ENCODE assay signal across 16 cellular contexts in genomic region chr22:31079095-31079642, GRCh38. TPM values are rescaled to one million over a fixed set of nuclear protein-coding genes. Genes with fewer than 3 reads are reported as not detected.
DNase-seq lines count a peak whose midpoint lies in the region; ATAC-seq and TF ChIP-seq lines count a peak whose summit lies in the region.
"Had no signal": no experiment of that assay in that cellular context is flagged by ENCODE, and none has a peak within 500 bp of the region (broad histone marks: within the 10 kb centered on the region; RNA-seq: fewer than 3 reads in every experiment).

No MANE protein-coding gene starts in this region.

- H3K4me1 ChIP-seq in left ventricle myocardium inferior, result peaks cover 63% of the 10 kb centered on the region
- H3K4me1 ChIP-seq in heart left ventricle, result peaks cover 4 to 45% (median 35%) of the 10 kb centered on the region in 12 donors
- H3K4me1 ChIP-seq in mesenchymal stem cell (ENCODE audit: control insufficient read depth, insufficient read depth, low read depth, low read length), result peaks cover 30% of the 10 kb centered on the region

- no peak for DNase-seq in left ventricle myocardium inferior
- no peak for DNase-seq in heart left ventricle
- peak; percentile 85 for DNase-seq in SW480 (ENCODE audit: low spot score)
- no peak for DNase-seq in mesenchymal stem cell
- DNase-seq in retina, result no peak
- DNase-seq in occipital lobe (lab: John Stamatoyannopoulos, UW), result no peak
- no peak for DNase-seq in cerebellum (ENCODE audit: low spot score)
- DNase-seq: activated CD4-positive, alpha-beta T cell treated with anti-CD3 and anti-CD28 coated beads, Interleukin-2, amount 10 ng/mL, durations not matched to agents 24 days and 14 days; activated naive CD4-positive, alpha-beta T cell treated with anti-CD3 and anti-CD28 coated beads for 36 hours; islet precursor cell; midbrain; OCI-M1; thyroid gland had no signal

- TF ChIP-seq CTCF in left ventricle myocardium inferior (IDR thresholded peaks at IDR 0.05; ENCODE audit: borderline replicate concordance), result no peak
- no peak for TF ChIP-seq CTCF in heart left ventricle (IDR thresholded peaks at IDR 0.05)

- H2BK5ac ChIP-seq in mesenchymal stem cell (ENCODE audit: low read depth, low read length, poor library complexity, severe bottlenecking), result no peak overlapping the region

- no peak overlapping the region for H2BK15ac ChIP-seq in mesenchymal stem cell (ENCODE audit: low read depth, poor library complexity, severe bottlenecking)

- intact Hi-C loops in left ventricle myocardium inferior (cut with micrococcal nuclease) (no loop called here), heart left ventricle (cut with DNase I) (no loop called here)

- TF ChIP-seq POLR2A in heart left ventricle (IDR thresholded peaks at IDR 0.05), result no peak

- H2BK12ac ChIP-seq in mesenchymal stem cell (ENCODE audit: low read length in 2 of 2), result peak overlapping the region; percentile 1 to 67

- no peak overlapping the region for H3K9ac ChIP-seq in mesenchymal stem cell (ENCODE audit: low read length)

- no peaks in the 10 kb centered on the region for H3K27me3 ChIP-seq in left ventricle myocardium inferior (ENCODE audit: low read depth)
- no peaks in the 10 kb centered on the region for H3K27me3 ChIP-seq in heart left ventricle
- no peaks in the 10 kb centered on the region for H3K27me3 ChIP-seq in mesenchymal stem cell (ENCODE audit: control insufficient read depth in 1 of 2, insufficient read depth in 1 of 2, low read length in 2 of 2)
- H3K27me3 ChIP-seq: SJSA1, thyroid gland had no signal

- ATAC-seq in heart left ventricle, result no peak
- ATAC-seq in HG03378 (IDR thresholded peaks at IDR 0.05; ENCODE audit: unreplicated experiment), result no peak

- peak overlapping the region in 1 of 2 experiments; percentile 11 for H3K18ac ChIP-seq in mesenchymal stem cell (ENCODE audit: low read depth in 1 of 2, low read length in 2 of 2)

- H3K27ac ChIP-seq in left ventricle myocardium inferior (replicated peaks) (peak overlapping the region; percentile 23), heart left ventricle (no peak overlapping the region), mesenchymal stem cell (ENCODE audit: low read length, poor library complexity, severe bottlenecking) (no peak overlapping the region)
- H3K27ac ChIP-seq: SJSA1, thyroid gland had no signal

- no peak overlapping the region for H3K4me2 ChIP-seq in mesenchymal stem cell (ENCODE audit: low read length, poor library complexity, severe bottlenecking)

- no peak overlapping the region for H4K91ac ChIP-seq in mesenchymal stem cell (ENCODE audit: low read length)

- peak overlapping the region in 1 of 2 experiments; percentile 36 for H3K14ac ChIP-seq in mesenchymal stem cell (ENCODE audit: low read length in 2 of 2)

- H3K9me3 ChIP-seq in left ventricle myocardium inferior (replicated peaks) (no peaks in the 10 kb centered on the region), heart left ventricle (no peaks in the 10 kb centered on the region), mesenchymal stem cell (ENCODE audit: control insufficient read depth, low read length) (no peaks in the 10 kb centered on the region)
- H3K9me3 ChIP-seq: SJSA1, thyroid gland had no signal

- peaks cover 8% of the 10 kb centered on the region for H3K36me3 ChIP-seq in left ventricle myocardium inferior
- peaks cover 0 to 13% (median 0%) of the 10 kb centered on the region in 9 donors for H3K36me3 ChIP-seq in heart left ventricle
- peaks cover 6 to 8% of the 10 kb centered on the region in 2 experiments for H3K36me3 ChIP-seq in mesenchymal stem cell (ENCODE audit: control insufficient read depth in 1 of 2, insufficient read depth in 2 of 2, low read depth in 1 of 2, low read length in 2 of 2)
- H3K36me3 ChIP-seq: thyroid gland had no signal

- no peak overlapping the region for H4K8ac ChIP-seq in mesenchymal stem cell (ENCODE audit: low read length)

- H3K4me3 ChIP-seq in left ventricle myocardium inferior, result no peak overlapping the region
- no peak overlapping the region for H3K4me3 ChIP-seq in heart left ventricle
- no peak overlapping the region for H3K4me3 ChIP-seq in mesenchymal stem cell (ENCODE audit: insufficient read depth in 1 of 2, low read depth in 1 of 2, low read length in 2 of 2)
- H3K4me3 ChIP-seq: SJSA1, skin epidermis, thyroid gland had no signal

- 87 to 91% (median 89%) methylated on average over 12 of the region's 12 CpGs for WGBS in heart left ventricle, 4 donors
- 66% methylated on average over 10 of the region's 12 CpGs for WGBS in mesenchymal stem cell

- no peak overlapping the region for H3K4ac ChIP-seq in mesenchymal stem cell (ENCODE audit: low read depth in 1 of 2, low read length in 2 of 2)

- peaks cover 2% of the 10 kb centered on the region for H3K79me1 ChIP-seq in mesenchymal stem cell (replicated peaks; ENCODE audit: low read length, poor library complexity, severe bottlenecking)

- no peak overlapping the region for H2BK120ac ChIP-seq in mesenchymal stem cell (ENCODE audit: low read depth, low read length)

- no peak overlapping the region for H2AK5ac ChIP-seq in mesenchymal stem cell (ENCODE audit: low read length, severe bottlenecking)

- no peak overlapping the region for H2AFZ ChIP-seq in mesenchymal stem cell (ENCODE audit: low read depth, low read length)

- no peak overlapping the region for H3K23ac ChIP-seq in mesenchymal stem cell (ENCODE audit: low read length in 2 of 2)

RNA-seq across cellular contexts. Expression of gene SMTN, which starts 1.9 kb away (rescaled TPM):
- total RNA-seq in left ventricle myocardium inferior, result 245 TPM
- 100 to 1,000 TPM; 114 to 270 (median 167) TPM for total RNA-seq in heart left ventricle
- 100 to 1,000 TPM in 1 of 2 donors, 10 to 100 TPM in 1; 55.5 to 257 TPM for polyA plus RNA-seq in heart left ventricle
- polyA plus RNA-seq in mesenchymal stem cell (2013, experiment 1 of 2), result 71.2 TPM
- polyA plus RNA-seq in mesenchymal stem cell (2013, experiment 2 of 2), result 67.2 TPM
- total RNA-seq in occipital lobe, result 9.8 TPM
- 17.1 TPM for total RNA-seq in cerebellum

RNA-seq across cellular contexts. Expression of gene SELENOM, which starts 28.2 kb away (rescaled TPM):
- total RNA-seq in left ventricle myocardium inferior (51.5 TPM), heart left ventricle (100 to 1,000 TPM in 1 of 9 donors, 10 to 100 TPM in 8; 35.0 to 183 (median 52.9) TPM), occipital lobe (13.9 TPM), cerebellum (11.1 TPM)
- polyA plus RNA-seq in heart left ventricle, result 10 to 100 TPM; 72.3 to 76.6 TPM
- polyA plus RNA-seq in mesenchymal stem cell (2013, experiment 1 of 2), result 278 TPM
- 285 TPM for polyA plus RNA-seq in mesenchymal stem cell (2013, experiment 2 of 2)

RNA-seq across cellular contexts. Expression of gene INPP5J, which starts 43.6 kb away (rescaled TPM):
- 20.7 TPM for total RNA-seq in left ventricle myocardium inferior
- total RNA-seq in heart left ventricle, result 10 to 100 TPM in 8 of 9 donors, 1 to 10 TPM in 1; 8.4 to 23.1 (median 21.6) TPM
- polyA plus RNA-seq in heart left ventricle, result 10 to 100 TPM in 1 of 2 donors, 1 to 10 TPM in 1; 9.7 to 12.9 TPM
- 2.2 TPM for polyA plus RNA-seq in mesenchymal stem cell (2013, experiment 1 of 2)
- 2.2 TPM for polyA plus RNA-seq in mesenchymal stem cell (2013, experiment 2 of 2)
- 0.78 TPM for total RNA-seq in occipital lobe
- 0.73 TPM for total RNA-seq in cerebellum
